Comparison of ENCODE assay signal across 19 cellular contexts in the genomic region with DNA sequence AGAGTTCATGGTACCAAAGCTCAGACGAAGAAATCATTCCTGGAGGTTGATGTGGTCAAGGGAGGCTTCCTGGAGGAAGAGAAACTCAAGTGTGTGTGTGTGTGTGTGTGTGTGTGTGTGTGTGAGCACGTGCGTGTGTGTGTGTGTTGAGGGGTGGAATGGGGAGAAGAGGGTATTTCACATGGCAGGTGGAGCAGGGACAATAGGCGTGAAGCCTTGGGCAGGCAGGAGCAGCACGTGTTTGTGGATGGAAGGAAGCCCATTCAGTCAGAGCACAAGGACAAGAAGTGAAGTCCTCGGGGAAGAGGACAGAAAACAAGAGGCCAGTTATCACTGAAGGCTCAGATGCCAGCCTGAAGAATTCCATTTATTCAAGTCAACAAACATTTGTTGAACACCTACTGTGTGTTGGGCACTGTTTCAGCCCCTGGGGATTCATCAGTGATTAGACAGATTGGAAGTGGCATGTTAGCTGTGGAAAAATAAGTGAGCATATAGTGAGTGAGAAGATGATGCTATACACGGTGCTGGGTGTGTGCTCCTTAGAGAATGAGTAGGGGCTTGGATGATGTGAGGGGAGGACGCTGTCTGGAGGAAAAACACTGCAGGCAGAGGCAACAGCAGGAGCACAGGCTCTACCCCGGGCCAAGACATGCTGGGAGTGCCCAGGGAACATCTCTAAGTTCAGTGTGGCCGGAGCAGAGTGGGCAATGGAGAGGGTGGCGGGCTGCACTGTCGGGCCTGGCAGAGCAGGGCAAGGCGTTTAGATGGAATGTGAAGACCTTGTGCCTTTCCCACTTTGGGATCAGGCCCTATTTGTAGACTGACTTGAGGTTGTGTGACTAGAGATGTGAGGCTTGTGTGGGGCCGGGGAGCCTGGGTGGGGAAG.
A peak's percentile ranks its signal among the peaks of the same experiment; 100 is the strongest.
DNase-seq lines count a peak whose midpoint lies in the region; ATAC-seq and TF ChIP-seq lines count a peak whose summit lies in the region.
"Had no signal": no experiment of that assay in that cellular context is flagged by ENCODE, and none has a peak within 500 bp of the region (broad histone marks: within the 10 kb centered on the region; RNA-seq: fewer than 3 reads in every experiment).

No MANE protein-coding gene starts in this region.

- H3K27me3 ChIP-seq in esophagus muscularis mucosa (peaks cover 0 to 55% (median 0%) of the 10 kb centered on the region in 4 donors), rectal smooth muscle tissue (ENCODE audit: control insufficient read depth, insufficient read depth, low read length) (no peaks in the 10 kb centered on the region), lower lobe of right lung (ENCODE audit: low read depth) (no peaks in the 10 kb centered on the region)
- H3K27me3 ChIP-seq: Peyer's patch, SJCRH30 had no signal

- 67% methylated on average over 14 of the region's 14 CpGs for WGBS in esophagus muscularis mucosa

- no peak for TF ChIP-seq CTCF in brain (conservative IDR thresholded peaks at IDR 0.05)
- TF ChIP-seq CTCF in esophagus muscularis mucosa (IDR thresholded peaks at IDR 0.05), result no peak
- TF ChIP-seq CTCF in lower lobe of right lung (IDR thresholded peaks at IDR 0.05), result no peak

- H3K4me1 Mint-ChIP-seq in brain, result peaks cover 22% of the 10 kb centered on the region
- H3K4me1 Mint-ChIP-seq: B cell, CD14-positive monocyte had no signal

- no peak overlapping the region for H3K4me3 ChIP-seq in esophagus muscularis mucosa
- H3K4me3 ChIP-seq in rectal smooth muscle tissue (ENCODE audit: low read length), result no peak overlapping the region
- H3K4me3 ChIP-seq in lower lobe of right lung, result no peak overlapping the region
- H3K4me3 ChIP-seq: HAP-1, Peyer's patch, SJCRH30 had no signal

- DNase-seq in DMS 273 (lab: John Stamatoyannopoulos, UW; ENCODE audit: unreplicated experiment), result peak; percentile 34
- peak; percentile 75 for DNase-seq in esophagus muscularis mucosa (ENCODE audit: extremely low spot score)
- DNase-seq in lower lobe of right lung, result no peak
- DNase-seq in pons (ENCODE audit: low spot score), result no peak
- DNase-seq: DMS79, IMR-90, NCI-H1105, NCI-H146, NCI-H2029 treated with DMSO at 0.1 percent for 48 hours, NCI-H526, Peyer's patch had no signal

- no peak for TF ChIP-seq EP300 in esophagus muscularis mucosa (IDR thresholded peaks at IDR 0.05)

- H3K4me3 Mint-ChIP-seq in brain, result no peak overlapping the region
- H3K4me3 Mint-ChIP-seq: B cell, CD14-positive monocyte had no signal

- H3K27ac ChIP-seq in esophagus muscularis mucosa (replicated peaks in 1 of 4) (no peak overlapping the region), rectal smooth muscle tissue (ENCODE audit: low read depth, low read length) (peak overlapping the region; percentile 49), lower lobe of right lung (no peak overlapping the region)
- H3K27ac ChIP-seq: KMS-11, Peyer's patch, SJCRH30 had no signal

- H3K9me3 Mint-ChIP-seq in brain, result no peaks in the 10 kb centered on the region

- H3K36me3 ChIP-seq in esophagus muscularis mucosa (no peaks in the 10 kb centered on the region), rectal smooth muscle tissue (ENCODE audit: control insufficient read depth, insufficient read depth, low read length) (no peaks in the 10 kb centered on the region), lower lobe of right lung (no peaks in the 10 kb centered on the region)
- H3K36me3 ChIP-seq: HAP-1, Peyer's patch, SJCRH30 had no signal

- H3K9me3 ChIP-seq in esophagus muscularis mucosa (no peaks in the 10 kb centered on the region), lower lobe of right lung (no peaks in the 10 kb centered on the region)
- H3K9me3 ChIP-seq: HAP-1, SJCRH30 had no signal

- no peak overlapping the region for H3K9ac ChIP-seq in rectal smooth muscle tissue (ENCODE audit: low read length)
- H3K9ac ChIP-seq: KMS-11 had no signal

- no peaks in the 10 kb centered on the region for H3K36me3 Mint-ChIP-seq in brain
- H3K36me3 Mint-ChIP-seq: CD14-positive monocyte had no signal

- peak overlapping the region in 3 of 5 experiments; percentile 5 to 14 (median 12) for H3K27ac Mint-ChIP-seq in brain
- H3K27ac Mint-ChIP-seq: B cell had no signal

- no peak for TF ChIP-seq POLR2A in esophagus muscularis mucosa (IDR thresholded peaks at IDR 0.05; ENCODE audit: low read depth)

- H3K4me1 ChIP-seq in esophagus muscularis mucosa (peaks cover 0 to 6% (median 0%) of the 10 kb centered on the region in 4 donors), rectal smooth muscle tissue (ENCODE audit: control insufficient read depth, insufficient read depth, low read length) (peaks cover 7% of the 10 kb centered on the region), lower lobe of right lung (no peaks in the 10 kb centered on the region)
- H3K4me1 ChIP-seq: HAP-1, Peyer's patch had no signal

- H3K27me3 Mint-ChIP-seq in brain, result peaks cover 11% of the 10 kb centered on the region

- ATAC-seq in lower lobe of right lung (no peak), HG02678 (IDR thresholded peaks at IDR 0.05; ENCODE audit: unreplicated experiment) (no peak)

- intact Hi-C loops in esophagus muscularis mucosa (cut with DNase I), result no loop called here
- intact Hi-C loops in lower lobe of right lung (cut with DNase I), result no loop called here

Comparison
In these comparisons a context has a peak if more than half of its experiments do, and no peak if none do; other contexts are left out.
1. DNase-seq: peak in DMS 273 (single experiment) and esophagus muscularis mucosa (single experiment); none in lower lobe of right lung (single experiment) and pons (single experiment).